ENCODE assay signal across 6 cellular contexts in genomic region chr7:5973580-5973979, GRCh38. TPM values are rescaled to one million over a fixed set of nuclear protein-coding genes. Genes with fewer than 3 reads are reported as not detected.
"Had no signal": no experiment of that assay in that cellular context is flagged by ENCODE, and none has a peak within 500 bp of the region (broad histone marks: within the 10 kb centered on the region; RNA-seq: fewer than 3 reads in every experiment).

No MANE protein-coding gene starts in this region.

RNA-seq across cellular contexts. Expression of gene RSPH10B, which starts 3.1 kb away (rescaled TPM):
- total RNA-seq: HepG2, HT1080, K562 had no signal
- polyA plus RNA-seq: HepG2, IgD-negative memory B cell, IMR-90 had no signal

RNA-seq across cellular contexts. Expression of gene ANKRD61, which starts 57.6 kb away (rescaled TPM):
- total RNA-seq: HT-29, K562 had no signal
- polyA plus RNA-seq: HepG2 had no signal
